ENCODE assay signal across 1 cellular context in the genomic region with DNA sequence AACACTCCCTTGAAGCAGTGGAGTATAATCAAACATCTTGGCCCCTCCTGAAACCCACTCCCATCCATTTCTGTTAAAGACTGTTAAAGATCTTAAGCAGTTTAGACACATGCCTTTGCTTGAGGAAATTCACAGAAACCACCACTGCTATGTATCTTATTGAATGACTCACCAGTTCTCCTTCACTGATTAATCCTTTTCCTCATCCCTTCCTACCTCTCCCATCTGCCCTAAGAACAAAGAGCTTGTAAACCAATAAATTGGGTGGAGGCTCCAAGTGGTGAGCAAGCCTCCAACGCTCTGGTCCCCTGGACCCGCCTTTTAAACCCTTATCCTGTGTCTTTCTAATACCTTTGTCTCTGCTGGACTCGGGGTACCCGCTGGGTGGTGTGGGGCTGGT.
TF ChIP-seq lines count a peak whose summit lies in the region.

No MANE protein-coding gene starts in this region.

TF ChIP-seq in GM23338, 12 proteins besides CTCF, POLR2A, EP300 and RAD21 (continued from another document):
- TF ChIP-seq, protein P1, sequence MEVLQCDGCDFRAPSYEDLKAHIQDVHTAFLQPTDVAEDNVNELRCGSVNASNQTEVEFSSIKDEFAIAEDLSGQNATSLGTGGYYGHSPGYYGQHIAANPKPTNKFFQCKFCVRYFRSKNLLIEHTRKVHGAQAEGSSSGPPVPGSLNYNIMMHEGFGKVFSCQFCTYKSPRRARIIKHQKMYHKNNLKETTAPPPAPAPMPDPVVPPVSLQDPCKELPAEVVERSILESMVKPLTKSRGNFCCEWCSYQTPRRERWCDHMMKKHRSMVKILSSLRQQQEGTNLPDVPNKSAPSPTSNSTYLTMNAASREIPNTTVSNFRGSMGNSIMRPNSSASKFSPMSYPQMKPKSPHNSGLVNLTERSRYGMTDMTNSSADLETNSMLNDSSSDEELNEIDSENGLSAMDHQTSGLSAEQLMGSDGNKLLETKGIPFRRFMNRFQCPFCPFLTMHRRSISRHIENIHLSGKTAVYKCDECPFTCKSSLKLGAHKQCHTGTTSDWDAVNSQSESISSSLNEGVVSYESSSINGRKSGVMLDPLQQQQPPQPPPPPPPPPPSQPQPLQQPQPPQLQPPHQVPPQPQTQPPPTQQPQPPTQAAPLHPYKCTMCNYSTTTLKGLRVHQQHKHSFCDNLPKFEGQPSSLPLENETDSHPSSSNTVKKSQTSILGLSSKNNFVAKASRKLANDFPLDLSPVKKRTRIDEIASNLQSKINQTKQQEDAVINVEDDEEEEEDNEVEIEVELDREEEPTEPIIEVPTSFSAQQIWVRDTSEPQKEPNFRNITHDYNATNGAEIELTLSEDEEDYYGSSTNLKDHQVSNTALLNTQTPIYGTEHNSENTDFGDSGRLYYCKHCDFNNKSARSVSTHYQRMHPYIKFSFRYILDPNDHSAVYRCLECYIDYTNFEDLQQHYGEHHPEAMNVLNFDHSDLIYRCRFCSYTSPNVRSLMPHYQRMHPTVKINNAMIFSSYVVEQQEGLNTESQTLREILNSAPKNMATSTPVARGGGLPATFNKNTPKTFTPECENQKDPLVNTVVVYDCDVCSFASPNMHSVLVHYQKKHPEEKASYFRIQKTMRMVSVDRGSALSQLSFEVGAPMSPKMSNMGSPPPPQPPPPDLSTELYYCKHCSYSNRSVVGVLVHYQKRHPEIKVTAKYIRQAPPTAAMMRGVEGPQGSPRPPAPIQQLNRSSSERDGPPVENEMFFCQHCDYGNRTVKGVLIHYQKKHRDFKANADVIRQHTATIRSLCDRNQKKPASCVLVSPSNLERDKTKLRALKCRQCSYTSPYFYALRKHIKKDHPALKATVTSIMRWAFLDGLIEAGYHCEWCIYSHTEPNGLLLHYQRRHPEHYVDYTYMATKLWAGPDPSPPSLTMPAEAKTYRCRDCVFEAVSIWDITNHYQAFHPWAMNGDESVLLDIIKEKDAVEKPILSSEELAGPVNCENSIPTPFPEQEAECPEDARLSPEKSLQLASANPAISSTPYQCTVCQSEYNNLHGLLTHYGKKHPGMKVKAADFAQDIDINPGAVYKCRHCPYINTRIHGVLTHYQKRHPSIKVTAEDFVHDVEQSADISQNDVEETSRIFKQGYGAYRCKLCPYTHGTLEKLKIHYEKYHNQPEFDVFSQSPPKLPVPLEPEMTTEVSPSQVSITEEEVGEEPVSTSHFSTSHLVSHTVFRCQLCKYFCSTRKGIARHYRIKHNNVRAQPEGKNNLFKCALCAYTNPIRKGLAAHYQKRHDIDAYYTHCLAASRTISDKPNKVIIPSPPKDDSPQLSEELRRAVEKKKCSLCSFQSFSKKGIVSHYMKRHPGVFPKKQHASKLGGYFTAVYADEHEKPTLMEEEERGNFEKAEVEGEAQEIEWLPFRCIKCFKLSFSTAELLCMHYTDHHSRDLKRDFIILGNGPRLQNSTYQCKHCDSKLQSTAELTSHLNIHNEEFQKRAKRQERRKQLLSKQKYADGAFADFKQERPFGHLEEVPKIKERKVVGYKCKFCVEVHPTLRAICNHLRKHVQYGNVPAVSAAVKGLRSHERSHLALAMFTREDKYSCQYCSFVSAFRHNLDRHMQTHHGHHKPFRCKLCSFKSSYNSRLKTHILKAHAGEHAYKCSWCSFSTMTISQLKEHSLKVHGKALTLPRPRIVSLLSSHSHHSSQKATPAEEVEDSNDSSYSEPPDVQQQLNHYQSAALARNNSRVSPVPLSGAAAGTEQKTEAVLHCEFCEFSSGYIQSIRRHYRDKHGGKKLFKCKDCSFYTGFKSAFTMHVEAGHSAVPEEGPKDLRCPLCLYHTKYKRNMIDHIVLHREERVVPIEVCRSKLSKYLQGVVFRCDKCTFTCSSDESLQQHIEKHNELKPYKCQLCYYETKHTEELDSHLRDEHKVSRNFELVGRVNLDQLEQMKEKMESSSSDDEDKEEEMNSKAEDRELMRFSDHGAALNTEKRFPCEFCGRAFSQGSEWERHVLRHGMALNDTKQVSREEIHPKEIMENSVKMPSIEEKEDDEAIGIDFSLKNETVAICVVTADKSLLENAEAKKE (CRISPR knock-in tag; IDR thresholded peaks at IDR 0.05), result no peak
- TF ChIP-seq STAT1 (IDR thresholded peaks at IDR 0.05; ENCODE audit: unreplicated experiment) (no peak), EZH2phosphoT487 (IDR thresholded peaks at IDR 0.05; ENCODE audit: unreplicated experiment) (no peak), ZNF114 (CRISPR knock-in tag; IDR thresholded peaks at IDR 0.05) (no peak)
